8 cellular contexts compared by ENCODE assay signal in genomic region chr5:172403191-172403794, GRCh38. TPM values are rescaled to one million over a fixed set of nuclear protein-coding genes. Genes with fewer than 3 reads are reported as not detected.
DNase-seq lines count a peak whose midpoint lies in the region; ATAC-seq and TF ChIP-seq lines count a peak whose summit lies in the region.
"Had no signal": no experiment of that assay in that cellular context is flagged by ENCODE, and none has a peak within 500 bp of the region (broad histone marks: within the 10 kb centered on the region; RNA-seq: fewer than 3 reads in every experiment).

No MANE protein-coding gene starts in this region.

- DNase-seq in astrocyte of the spinal cord (ENCODE audit: low read depth, low spot score): peak; percentile 79
- DNase-seq in cardiac muscle cell (ENCODE audit: low read depth in 1 of 2, low spot score in 1 of 2): peak; percentile 48 to 96
- DNase-seq in nucleus accumbens (lab: John Stamatoyannopoulos, UW): peak in 54 of 56 donors; percentile 33 to 87 (median 76)
- DNase-seq in ureter (ENCODE audit: low spot score): peak; percentile 79
- no peak for DNase-seq in SK-N-SH
- DNase-seq: NCI-H748 treated with DMSO at 0.1 percent for 48 hours had no signal

- no peak overlapping the region for H3K4me3 ChIP-seq in astrocyte of the spinal cord (ENCODE audit: low read depth, low read length)
- H3K4me3 ChIP-seq in cardiac muscle cell: no peak overlapping the region
- no peak overlapping the region for H3K4me3 ChIP-seq in SK-N-SH (ENCODE audit: low read depth in 2 of 2, low read length in 1 of 2)

- peaks cover 9% of the 10 kb centered on the region for H3K36me3 ChIP-seq in cardiac muscle cell
- H3K36me3 ChIP-seq in SK-N-SH (replicated peaks in 1 of 2; ENCODE audit: control insufficient read depth in 1 of 2, insufficient read depth in 2 of 2, low read length in 1 of 2): peaks cover 32 to 36% of the 10 kb centered on the region in 2 experiments

- CTCF ChIA-PET in SK-N-SH (lab: Yijun Ruan, JAX): interaction anchor here (0.7 to 2.0 kb wide), 3 partner anchors 10 to 48 kb away, joined by 3 to 5 read pairs (median 4); no protein-coding TSS in a partner anchor

- no peaks in the 10 kb centered on the region for H3K27me3 ChIP-seq in cardiac muscle cell
- no peaks in the 10 kb centered on the region for H3K27me3 ChIP-seq in SK-N-SH (ENCODE audit: insufficient read depth)

- H3K9me3 ChIP-seq in cardiac muscle cell (ENCODE audit: low read depth): no peaks in the 10 kb centered on the region
- no peaks in the 10 kb centered on the region for H3K9me3 ChIP-seq in SK-N-SH

- peaks cover 7% of the 10 kb centered on the region for H3K79me2 ChIP-seq in SK-N-SH (ENCODE audit: insufficient read depth)

- no peak overlapping the region for H3K4me2 ChIP-seq in SK-N-SH

- no peak for TF ChIP-seq RAD21 in SK-N-SH (IDR thresholded peaks at IDR 0.05; ENCODE audit: low read length)

- ATAC-seq in GM19463 (IDR thresholded peaks at IDR 0.05; ENCODE audit: unreplicated experiment) (no peak), HG03045 (IDR thresholded peaks at IDR 0.05; ENCODE audit: unreplicated experiment) (no peak)

- H3K9ac ChIP-seq in SK-N-SH: no peak overlapping the region

- H3F3A ChIP-seq in SK-N-SH (replicated peaks; ENCODE audit: insufficient read depth): peaks cover 3% of the 10 kb centered on the region

- H3K9me2 ChIP-seq in SK-N-SH: no peaks in the 10 kb centered on the region

- TF ChIP-seq CTCF in astrocyte of the spinal cord (IDR thresholded peaks at IDR 0.05; ENCODE audit: low read depth, low read length) (no peak), cardiac muscle cell (IDR thresholded peaks at IDR 0.05; ENCODE audit: low read depth, low read length) (no peak), SK-N-SH (IDR thresholded peaks at IDR 0.05) (no peak)

- H3K27ac ChIP-seq in cardiac muscle cell (peak overlapping the region; percentile 16), SK-N-SH (ENCODE audit: low read depth in 2 of 2, low read length in 1 of 2) (no peak overlapping the region)

- POLR2A ChIA-PET in SK-N-SH (lab: Yijun Ruan, JAX): no interaction called here

- whole genome bisulfite sequencing in SK-N-SH (ENCODE audit: low lambda C conversion rate): 97% methylated on average over 9 of the region's 11 CpGs

- in situ Hi-C loops in astrocyte of the spinal cord (cut with HindIII; ENCODE audit: low sequenced_read_pairs): no loop called here

- no peak for TF ChIP-seq EP300 in SK-N-SH (IDR thresholded peaks at IDR 0.05; ENCODE audit: borderline replicate concordance in 1 of 2, low read depth in 1 of 2, low read length in 1 of 2)

- no peak overlapping the region for H2AFZ ChIP-seq in SK-N-SH (ENCODE audit: low read depth)

- H3K4me1 ChIP-seq in cardiac muscle cell (ENCODE audit: low read depth) (no peaks in the 10 kb centered on the region), SK-N-SH (ENCODE audit: control insufficient read depth in 1 of 2, insufficient read depth in 2 of 2, low read depth in 1 of 2, low read length in 1 of 2) (peaks cover 3 to 11% of the 10 kb centered on the region in 2 experiments; a peak in 1 of 4 replicates)

- peaks cover 23% of the 10 kb centered on the region for H4K20me1 ChIP-seq in SK-N-SH (ENCODE audit: insufficient read depth)

TF ChIP-seq in SK-N-SH, 30 proteins besides CTCF, POLR2A, EP300 and RAD21:
- TF ChIP-seq FOXM1 (IDR thresholded peaks at IDR 0.05; ENCODE audit: low read depth) (no peak), SMC3 (IDR thresholded peaks at IDR 0.05; ENCODE audit: low read depth, low read length) (no peak), MEF2A (IDR thresholded peaks at IDR 0.05; ENCODE audit: borderline replicate concordance, low read depth) (no peak), EZH2phosphoT487 (IDR thresholded peaks at IDR 0.05; ENCODE audit: borderline replicate concordance, low read depth) (no peak), RFX5 (IDR thresholded peaks at IDR 0.05; ENCODE audit: low read length) (no peak), FOSL2 (IDR thresholded peaks at IDR 0.05; ENCODE audit: borderline replicate concordance, low read depth) (no peak), MXI1 (IDR thresholded peaks at IDR 0.05; ENCODE audit: low read depth, low read length) (no peak), YY1 (IDR thresholded peaks at IDR 0.05; ENCODE audit: low read depth) (no peak), ZBTB33 (IDR thresholded peaks at IDR 0.05; ENCODE audit: borderline replicate concordance, low read depth) (no peak), USF1 (IDR thresholded peaks at IDR 0.05; ENCODE audit: borderline replicate concordance, low read depth) (no peak), ELF1 (IDR thresholded peaks at IDR 0.05) (no peak), SIN3A (IDR thresholded peaks at IDR 0.05; ENCODE audit: borderline replicate concordance, low read depth, low read length) (no peak), USF2 (IDR thresholded peaks at IDR 0.05; ENCODE audit: borderline replicate concordance, low read depth, low read length) (no peak), TEAD4 (IDR thresholded peaks at IDR 0.05; ENCODE audit: borderline replicate concordance, insufficient read depth) (no peak), GATA2 (CRISPR knock-in tag; IDR thresholded peaks at IDR 0.05) (no peak), GABPA (IDR thresholded peaks at IDR 0.05; ENCODE audit: low read depth) (no peak), TCF12 (IDR thresholded peaks at IDR 0.05) (no peak), RCOR1 (IDR thresholded peaks at IDR 0.05; ENCODE audit: low read length) (no peak), FOXJ3 (CRISPR knock-in tag; IDR thresholded peaks at IDR 0.05) (no peak), RXRA (IDR thresholded peaks at IDR 0.05; ENCODE audit: borderline replicate concordance, low read depth) (no peak)

RNA-seq across cellular contexts. Expression of gene SH3PXD2B, which starts 51.0 kb away (rescaled TPM):
- total RNA-seq in cardiac muscle cell: 19.7 and 27.6 TPM in 2 replicates
- 13.9 and 20.3 TPM in 2 replicates for polyA plus RNA-seq in cardiac muscle cell
- total RNA-seq in ureter: 39.8 TPM
- polyA plus RNA-seq in SK-N-SH (2012; rRNA removed): 15.0 and 15.7 TPM in 2 replicates
- polyA plus RNA-seq in SK-N-SH (2012; cell fraction: cytosol; rRNA removed): 8.5 and 12.1 TPM in 2 replicates
- polyA plus RNA-seq in SK-N-SH (2012; cell fraction: nucleus; rRNA removed): 15.1 and 22.9 TPM in 2 replicates
